Comparison of ENCODE assay signal across 8 cellular contexts in genomic region chr3:129183569-129184395, GRCh38. TPM values are rescaled to one million over a fixed set of nuclear protein-coding genes. Genes with fewer than 3 reads are reported as not detected.
A peak's percentile ranks its signal among the peaks of the same experiment; 100 is the strongest.
DNase-seq lines count a peak whose midpoint lies in the region; TF ChIP-seq lines count a peak whose summit lies in the region.

TSS of gene CNBP (minus strand) at chr3:129183896. CDS start at chr3:129171757, 12,139 bp downstream.

- H3K4me3 ChIP-seq in HAP-1 (peak within 1 kb of the TSS; percentile 91), MM.1S (ENCODE audit: low read length) (peak within 1 kb of the TSS; percentile 99), fibroblast of the aortic adventitia (ENCODE audit: low read depth, low read length) (peak within 1 kb of the TSS; percentile 96)

- peaks cover 72% of the 10 kb centered on the region for H3K79me2 ChIP-seq in MM.1S (ENCODE audit: low read length)

- H3K9me3 ChIP-seq in ES-I3 (ENCODE audit: control insufficient read depth, insufficient read depth, low read length) (no peaks in the 10 kb centered on the region), HAP-1 (no peaks in the 10 kb centered on the region), MM.1S (replicated peaks; ENCODE audit: insufficient read depth, low read length) (no peaks in the 10 kb centered on the region)

- peaks cover 37% of the 10 kb centered on the region for H4K20me1 ChIP-seq in MM.1S (ENCODE audit: insufficient read depth, low read length)

- H3K27me3 ChIP-seq in HAP-1 (ENCODE audit: low read depth) (no peaks in the 10 kb centered on the region), MM.1S (replicated peaks; ENCODE audit: insufficient read depth, low read length) (no peaks in the 10 kb centered on the region)

- H3K4me3 Mint-ChIP-seq in nephron progenitor cell = peak within 1 kb of the TSS; percentile 95
- peak within 1 kb of the TSS; percentile 96 for H3K4me3 Mint-ChIP-seq in stimulated activated naive CD8-positive, alpha-beta T cell treated with anti-CD3 and anti-CD28 coated beads, Interleukin-15, Interleukin-2, amounts not matched to agents 100 ng/mL and 50 ng/mL, for 24 hours

- peaks cover 44% of the 10 kb centered on the region for H3K4me1 Mint-ChIP-seq in nephron progenitor cell
- H3K4me1 Mint-ChIP-seq in stimulated activated naive CD8-positive, alpha-beta T cell treated with anti-CD3 and anti-CD28 coated beads, Interleukin-15, Interleukin-2, amounts not matched to agents 100 ng/mL and 50 ng/mL, for 24 hours (ENCODE audit: low read depth) = peaks cover 54% of the 10 kb centered on the region

- H3K27ac Mint-ChIP-seq in nephron progenitor cell = peak within 1 kb of the TSS; percentile 98
- peak within 1 kb of the TSS; percentile 99 for H3K27ac Mint-ChIP-seq in stimulated activated naive CD8-positive, alpha-beta T cell treated with anti-CD3 and anti-CD28 coated beads, Interleukin-15, Interleukin-2, amounts not matched to agents 100 ng/mL and 50 ng/mL, for 24 hours

- TF ChIP-seq CTCF in MM.1S (IDR thresholded peaks at IDR 0.05; ENCODE audit: low read length) = no peak
- TF ChIP-seq CTCF in fibroblast of the aortic adventitia (IDR thresholded peaks at IDR 0.05; ENCODE audit: insufficient read depth, low read length) = no peak
- TF ChIP-seq CTCF in nephron progenitor cell (IDR thresholded peaks at IDR 0.05) = no peak

- in situ Hi-C loops in HAP-1 (cut with MboI; ENCODE audit: low sequenced_read_pairs) = no loop called here

- H3K4me1 ChIP-seq in ES-I3 (ENCODE audit: insufficient read depth, low read length) = peaks cover 14% of the 10 kb centered on the region; the same call in 1 of the 2 replicates
- H3K4me1 ChIP-seq in HAP-1 = peaks cover 16% of the 10 kb centered on the region
- H3K4me1 ChIP-seq in MM.1S (ENCODE audit: low read length) = peaks cover 12% of the 10 kb centered on the region

- peak within 1 kb of the TSS; percentile 90 for H3K27ac ChIP-seq in MM.1S (ENCODE audit: low read length)

- peaks cover 32% of the 10 kb centered on the region for H3F3A ChIP-seq in MM.1S (ENCODE audit: insufficient read depth, low read length)

- H3K4me2 ChIP-seq in MM.1S (ENCODE audit: low read depth, low read length) = peak within 1 kb of the TSS; percentile 93

- peak; percentile 90 to 92 for DNase-seq in HAP-1 (ENCODE audit: low spot score in 2 of 2)
- DNase-seq in MM.1S = peak; percentile 96
- DNase-seq in SHP77 treated with DMSO at 0.1 percent for 48 hours (lab: John Stamatoyannopoulos, UW) = peak; percentile 82
- peak; percentile 97 for DNase-seq in activated effector memory CD4-positive, alpha-beta T cell treated with anti-CD3 and anti-CD28 coated beads, Interleukin-2, amount 50 U/mL, for 16 hours
- DNase-seq in fibroblast of the aortic adventitia (ENCODE audit: low read depth) = peak; percentile 91
- peak; percentile 92 for DNase-seq in nephron progenitor cell

- H3K36me3 ChIP-seq in ES-I3 (ENCODE audit: insufficient read depth, low read length) (peaks cover 8% of the 10 kb centered on the region; the same call in 1 of the 2 replicates), HAP-1 (replicated peaks) (peaks cover 37% of the 10 kb centered on the region), MM.1S (replicated peaks; ENCODE audit: insufficient read depth, low read length) (no peaks in the 10 kb centered on the region; the same call in 1 of the 2 replicates)

- no peaks in the 10 kb centered on the region for H3K27me3 Mint-ChIP-seq in nephron progenitor cell (ENCODE audit: low read depth, poor library complexity)
- H3K27me3 Mint-ChIP-seq in stimulated activated naive CD8-positive, alpha-beta T cell treated with anti-CD3 and anti-CD28 coated beads, Interleukin-15, Interleukin-2, amounts not matched to agents 100 ng/mL and 50 ng/mL, for 24 hours = no peaks in the 10 kb centered on the region

- peak within 1 kb of the TSS; percentile 91 for H3K9ac ChIP-seq in ES-I3 (ENCODE audit: low read depth, low read length)
- H3K9ac ChIP-seq in MM.1S (ENCODE audit: low read length) = peak within 1 kb of the TSS; percentile 100

- H3K9me2 ChIP-seq in MM.1S (replicated peaks; ENCODE audit: insufficient read depth, low read length) = no peaks in the 10 kb centered on the region

- peak within 1 kb of the TSS; percentile 34; the same call in 1 of the 2 replicates for H2AFZ ChIP-seq in MM.1S (ENCODE audit: low read length)

- H3K36me3 Mint-ChIP-seq in nephron progenitor cell (ENCODE audit: low read depth) = peaks cover 19% of the 10 kb centered on the region
- H3K36me3 Mint-ChIP-seq in stimulated activated naive CD8-positive, alpha-beta T cell treated with anti-CD3 and anti-CD28 coated beads, Interleukin-15, Interleukin-2, amounts not matched to agents 100 ng/mL and 50 ng/mL, for 24 hours (ENCODE audit: low read depth) = peaks cover 45% of the 10 kb centered on the region

- no peaks in the 10 kb centered on the region for H3K9me3 Mint-ChIP-seq in nephron progenitor cell
- no peaks in the 10 kb centered on the region for H3K9me3 Mint-ChIP-seq in stimulated activated naive CD8-positive, alpha-beta T cell treated with anti-CD3 and anti-CD28 coated beads, Interleukin-15, Interleukin-2, amounts not matched to agents 100 ng/mL and 50 ng/mL, for 24 hours

RNA-seq across cellular contexts. Expression of gene CNBP, which starts in this region (rescaled TPM):
- total RNA-seq in fibroblast of the aortic adventitia (ENCODE audit: low replicate concordance) = 286 and 295 TPM in 2 replicates

Comparison
In these comparisons a context has a peak if more than half of its experiments do, and no peak if none do; other contexts are left out.
1. Peak in every context shown above with its lines: DNase-seq, H3K4me3 ChIP-seq and H3K27ac ChIP-seq.